In genomic region chrX:46796574-46797191, GRCh38 we compare ENCODE assay signal across 8 cellular contexts. TPM values are rescaled to one million over a fixed set of nuclear protein-coding genes. Genes with fewer than 3 reads are reported as not detected.
A peak's percentile ranks its signal among the peaks of the same experiment; 100 is the strongest.
DNase-seq lines count a peak whose midpoint lies in the region; ATAC-seq lines count a peak whose summit lies in the region.

No MANE protein-coding gene starts in this region.

- no peaks in the 10 kb centered on the region for H3K27me3 ChIP-seq in MG63

- no peak overlapping the region for H3K4me3 ChIP-seq in MG63

- DNase-seq in NCI-H510A treated with DMSO at 0.1 percent for 48 hours (lab: John Stamatoyannopoulos, UW) (peak; percentile 73), NCI-H510A (lab: John Stamatoyannopoulos, UW) (no peak), MG63 (peak; percentile 50), SKM-1 treated with dmso at 0.1 percent for 144 hours (lab: John Stamatoyannopoulos, UW; ENCODE audit: unreplicated experiment) (peak; percentile 42), Right ventricle myocardium superior (peak; percentile 79), pulmonary artery endothelial cell (ENCODE audit: low read depth, low spot score) (peak; percentile 22)
- peak; percentile 71 for DNase-seq in activated naive CD4-positive, alpha-beta T cell treated with anti-CD3 and anti-CD28 coated beads, Interleukin-2, amount 50 U/mL, for 16 hours

- H3K9me3 ChIP-seq in MG63, result no peaks in the 10 kb centered on the region

- intact Hi-C loops in Right ventricle myocardium superior (cut with DNase I), result loop anchor here (5.0 kb wide), 1 partner anchor 39 kb away; the partner anchor contains the start of gene SLC9A7

- peak; percentile 76 for ATAC-seq in Right ventricle myocardium superior (ENCODE audit: poor library complexity)
- no peak for ATAC-seq in HG02623 (IDR thresholded peaks at IDR 0.05; ENCODE audit: unreplicated experiment)

- H3K36me3 ChIP-seq in MG63, result no peaks in the 10 kb centered on the region

RNA-seq across cellular contexts. Expression of gene SLC9A7, which starts 37.8 kb away (rescaled TPM):
- 1.2 and 1.4 TPM in 2 replicates for total RNA-seq in MG63 (2014; rRNA removed; shearing (Covaris generic); ENCODE audit: low replicate concordance)
- 4.4 TPM for total RNA-seq in Right ventricle myocardium superior
- 35.6 and 40.6 TPM in 2 replicates for total RNA-seq in pulmonary artery endothelial cell

RNA-seq across cellular contexts. Expression of gene RP2, which starts 40.2 kb away (rescaled TPM):
- total RNA-seq in MG63 (2014; rRNA removed; shearing (Covaris generic); ENCODE audit: low replicate concordance), result 6.3 and 11.5 TPM in 2 replicates
- 2.8 TPM for total RNA-seq in Right ventricle myocardium superior
- total RNA-seq in pulmonary artery endothelial cell, result 28.8 and 40.6 TPM in 2 replicates
